ENCODE assay signal across 12 cellular contexts in genomic region chrX:375181-376036, GRCh38. TPM values are rescaled to one million over a fixed set of nuclear protein-coding genes. Genes with fewer than 3 reads are reported as not detected.
DNase-seq lines count a peak whose midpoint lies in the region; TF ChIP-seq lines count a peak whose summit lies in the region.
"Had no signal": no experiment of that assay in that cellular context is flagged by ENCODE, and none has a peak within 500 bp of the region (broad histone marks: within the 10 kb centered on the region; RNA-seq: fewer than 3 reads in every experiment).

No MANE protein-coding gene starts in this region.

- no peak overlapping the region for H2BK120ac ChIP-seq in trophoblast cell (ENCODE audit: insufficient read depth, low read length, poor library complexity)

- TF ChIP-seq POLR2A in vagina (IDR thresholded peaks at IDR 0.05) = no peak

- POLR2A ChIA-PET in activated CD4-positive, alpha-beta T cell treated with anti-CD3 and anti-CD28 coated beads, Interleukin-2, amount 10 ng/mL, durations not matched to agents 7 days and 5 days (lab: Charles Lee) = no interaction called here

- no peak overlapping the region for H3K14ac ChIP-seq in trophoblast cell (ENCODE audit: low read length)

- H3K4me3 ChIP-seq in SJCRH30 (peak overlapping the region; percentile 65; the same call in 1 of the 2 replicates), epithelial cell of esophagus (ENCODE audit: low read length) (no peak overlapping the region), trophoblast cell (ENCODE audit: low read depth, low read length) (no peak overlapping the region), vagina (no peak overlapping the region)

- peak overlapping the region; percentile 33 for H3K18ac ChIP-seq in trophoblast cell (ENCODE audit: low read length)

- no peak overlapping the region for H2BK12ac ChIP-seq in trophoblast cell (ENCODE audit: low read length)

- no peak overlapping the region for H4K91ac ChIP-seq in trophoblast cell (ENCODE audit: low read depth, low read length)

- H3K27ac Mint-ChIP-seq in activated CD4-positive, alpha-beta T cell treated with anti-CD3 and anti-CD28 coated beads, Interleukin-2, amount 10 ng/mL, durations not matched to agents 7 days and 5 days = no peak overlapping the region

- no peak overlapping the region for H2BK5ac ChIP-seq in trophoblast cell (ENCODE audit: low read depth, low read length, poor library complexity)

- no peak overlapping the region for H3K4ac ChIP-seq in trophoblast cell (ENCODE audit: low read depth, low read length)

- no peak overlapping the region for H4K8ac ChIP-seq in trophoblast cell (ENCODE audit: low read depth, low read length)

- H2AK5ac ChIP-seq in trophoblast cell (ENCODE audit: low read length) = no peak overlapping the region

- H3K36me3 Mint-ChIP-seq in activated CD4-positive, alpha-beta T cell treated with anti-CD3 and anti-CD28 coated beads, Interleukin-2, amount 10 ng/mL, durations not matched to agents 7 days and 5 days (ENCODE audit: low read depth) = peaks cover 7% of the 10 kb centered on the region

- H2AFZ ChIP-seq in trophoblast cell (ENCODE audit: insufficient read depth, low read length, poor library complexity) = no peak overlapping the region

- H3K27ac ChIP-seq in SJCRH30 (peak overlapping the region; percentile 65), trophoblast cell (ENCODE audit: low read depth, low read length) (no peak overlapping the region), vagina (no peak overlapping the region)

- no peak overlapping the region for H3K9ac ChIP-seq in trophoblast cell (ENCODE audit: low read length)

- peaks cover 30% of the 10 kb centered on the region for H3K4me1 Mint-ChIP-seq in activated CD4-positive, alpha-beta T cell treated with anti-CD3 and anti-CD28 coated beads, Interleukin-2, amount 10 ng/mL, durations not matched to agents 7 days and 5 days

- H3K4me3 Mint-ChIP-seq in activated CD4-positive, alpha-beta T cell treated with anti-CD3 and anti-CD28 coated beads, Interleukin-2, amount 10 ng/mL, durations not matched to agents 7 days and 5 days = peak overlapping the region; percentile 40

- DNase-seq in activated CD4-positive, alpha-beta T cell treated with anti-CD3 and anti-CD28 coated beads, Interleukin-2, amount 10 ng/mL, durations not matched to agents 7 days and 5 days = no peak
- no peak for DNase-seq in activated CD4-positive, alpha-beta T cell treated with anti-CD3 and anti-CD28 coated beads, Interleukin-2, amount 50 U/mL, for 4 hours
- DNase-seq in SJCRH30 = no peak
- DNase-seq in epithelial cell of esophagus (ENCODE audit: low read depth) = peak; percentile 34
- DNase-seq in trophoblast cell = no peak
- no peak for DNase-seq in stimulated activated CD4-positive, alpha-beta T cell treated with anti-CD3 and anti-CD28 coated beads, Interleukin-4, amount 100 ng/mL, for 1 hour
- no peak for DNase-seq in kidney glomerular epithelial cell (lab: John Stamatoyannopoulos, UW)
- DNase-seq in vagina (ENCODE audit: extremely low spot score in 2 of 2) = no peak
- DNase-seq: DMS153, hippocampal formation, mammary epithelial cell, NCI-H1105 treated with DMSO at 0.1 percent for 48 hours had no signal

- no peaks in the 10 kb centered on the region for H3K79me1 ChIP-seq in trophoblast cell (ENCODE audit: low read length)

- no peak overlapping the region for H3K23ac ChIP-seq in trophoblast cell (ENCODE audit: low read length)

- intact Hi-C loops in vagina (cut with DNase I) = no loop called here

- H3K36me3 ChIP-seq in SJCRH30 (no peaks in the 10 kb centered on the region), trophoblast cell (ENCODE audit: control insufficient read depth in 1 of 2, insufficient read depth in 2 of 2, low read length in 2 of 2) (no peaks in the 10 kb centered on the region), vagina (no peaks in the 10 kb centered on the region)

- H4K12ac ChIP-seq in trophoblast cell (ENCODE audit: low read depth, low read length) = no peak overlapping the region

- no peak overlapping the region for H3K4me2 ChIP-seq in trophoblast cell (ENCODE audit: low read length)

- H3K27me3 Mint-ChIP-seq in activated CD4-positive, alpha-beta T cell treated with anti-CD3 and anti-CD28 coated beads, Interleukin-2, amount 10 ng/mL, durations not matched to agents 7 days and 5 days = peaks cover 36% of the 10 kb centered on the region

- peaks cover 5% of the 10 kb centered on the region for H3K79me2 ChIP-seq in trophoblast cell (ENCODE audit: control insufficient read depth, insufficient read depth, low read length, poor library complexity)

- no CpG with 5 or more reads among the region's 38 CpGs for whole genome bisulfite sequencing in trophoblast cell (ENCODE audit: extremely low coverage, insufficient coverage, insufficient read length)

- TF ChIP-seq CTCF in epithelial cell of esophagus (IDR thresholded peaks at IDR 0.05; ENCODE audit: insufficient read depth, low read depth, low read length, missing control alignments) (no peak), vagina (IDR thresholded peaks at IDR 0.05) (no peak)

- peaks cover 7% of the 10 kb centered on the region; the same call in 1 of the 2 replicates for H3K4me1 ChIP-seq in SJCRH30
- H3K4me1 ChIP-seq in trophoblast cell (ENCODE audit: control insufficient read depth in 1 of 2, insufficient read depth in 2 of 2, low read length in 2 of 2) = peaks cover 6 to 14% of the 10 kb centered on the region in 2 experiments
- peaks cover 22% of the 10 kb centered on the region for H3K4me1 ChIP-seq in vagina

- CTCF ChIA-PET in activated CD4-positive, alpha-beta T cell treated with anti-CD3 and anti-CD28 coated beads, Interleukin-2, amount 10 ng/mL, durations not matched to agents 7 days and 5 days (lab: Charles Lee) = no interaction called here

- no peaks in the 10 kb centered on the region for H3K9me3 ChIP-seq in SJCRH30 (replicated peaks)
- H3K9me3 ChIP-seq in trophoblast cell (ENCODE audit: insufficient read depth, low read depth, low read length) = peaks cover 3% of the 10 kb centered on the region
- H3K9me3 ChIP-seq in vagina = no peaks in the 10 kb centered on the region

- no peaks in the 10 kb centered on the region for H3K27me3 ChIP-seq in SJCRH30
- peaks cover 9% of the 10 kb centered on the region for H3K27me3 ChIP-seq in trophoblast cell (ENCODE audit: insufficient read depth, low read length)
- H3K27me3 ChIP-seq in vagina = no peaks in the 10 kb centered on the region

- H3K9me3 Mint-ChIP-seq in activated CD4-positive, alpha-beta T cell treated with anti-CD3 and anti-CD28 coated beads, Interleukin-2, amount 10 ng/mL, durations not matched to agents 7 days and 5 days = no peaks in the 10 kb centered on the region

RNA-seq across cellular contexts. Expression of gene PPP2R3B, which starts 11.3 kb away (rescaled TPM):
- 10 to 100 TPM; 30.6 to 33.8 TPM for total RNA-seq in activated CD4-positive, alpha-beta T cell treated with anti-CD3 and anti-CD28 coated beads, Interleukin-2, amount 10 ng/mL, durations not matched to agents 7 days and 5 days
- 29.2 and 29.8 TPM in 2 replicates for total RNA-seq in SJCRH30 (2014; rRNA removed; shearing (Covaris generic))
- 29.5 and 31.3 TPM in 2 replicates for polyA plus RNA-seq in trophoblast cell (2013)
- total RNA-seq in vagina = 28.5 TPM

RNA-seq across cellular contexts. Expression of gene GTPBP6, which starts 56.8 kb away (rescaled TPM):
- total RNA-seq in activated CD4-positive, alpha-beta T cell treated with anti-CD3 and anti-CD28 coated beads, Interleukin-2, amount 10 ng/mL, durations not matched to agents 7 days and 5 days = 10 to 100 TPM; 48.5 to 52.1 TPM
- total RNA-seq in SJCRH30 (2014; rRNA removed; shearing (Covaris generic)) = 29.6 and 37.0 TPM in 2 replicates
- polyA plus RNA-seq in trophoblast cell (2013) = 30.2 and 30.6 TPM in 2 replicates
- total RNA-seq in vagina = 30.9 TPM
